Comparison of ENCODE assay signal across 1 cellular context in genomic region chr11:2728663-2729332, GRCh38.
TF ChIP-seq lines count a peak whose summit lies in the region.

No MANE protein-coding gene starts in this region.

TF ChIP-seq in HepG2, 621 proteins besides CTCF, POLR2A, EP300 and RAD21 (continued from another document and continues in another):
- TF ChIP-seq MIER2 (CRISPR knock-in tag; IDR thresholded peaks at IDR 0.05) (no peak), YEATS2 (CRISPR knock-in tag; IDR thresholded peaks at IDR 0.05; ENCODE audit: borderline replicate concordance) (peak; percentile 39; the same call in 1 of the 2 replicates), REXO4 (CRISPR knock-in tag; IDR thresholded peaks at IDR 0.05; ENCODE audit: borderline replicate concordance) (no peak), ZFYVE20 (CRISPR knock-in tag; IDR thresholded peaks at IDR 0.05; ENCODE audit: borderline replicate concordance, low read depth) (no peak), FOSL2 (CRISPR knock-in tag; IDR thresholded peaks at IDR 0.05) (peak; percentile 69), KAT2B (IDR thresholded peaks at IDR 0.05; ENCODE audit: borderline replicate concordance, low read depth, low read length) (no peak), RFXAP (CRISPR knock-in tag; IDR thresholded peaks at IDR 0.05; ENCODE audit: borderline replicate concordance) (peak; percentile 82), HMGA1 (CRISPR knock-in tag; conservative IDR thresholded peaks at IDR 0.05) (no peak), IKZF1 (IDR thresholded peaks at IDR 0.05) (no peak), ASH2L (IDR thresholded peaks at IDR 0.05; ENCODE audit: insufficient read length, low read depth, low read length) (no peak), ZNF333 (CRISPR knock-in tag; IDR thresholded peaks at IDR 0.05; ENCODE audit: borderline replicate concordance) (no peak), RBAK (CRISPR knock-in tag; IDR thresholded peaks at IDR 0.05) (peak; percentile 48; the same call in 1 of the 2 replicates), KDM4B (CRISPR knock-in tag; IDR thresholded peaks at IDR 0.05) (no peak), ZNF784 (CRISPR knock-in tag; IDR thresholded peaks at IDR 0.05; ENCODE audit: borderline replicate concordance) (peak; percentile 75; the same call in 1 of the 2 replicates), CBX1 (IDR thresholded peaks at IDR 0.05; ENCODE audit: low read depth) (no peak), ZNF274 (CRISPR knock-in tag; IDR thresholded peaks at IDR 0.05) (peak; percentile 46; the same call in 1 of the 2 replicates), AHR (CRISPR knock-in tag; IDR thresholded peaks at IDR 0.05) (peak; percentile 27; the same call in 1 of the 2 replicates), ZFP1 (CRISPR knock-in tag; IDR thresholded peaks at IDR 0.05) (no peak), ARNTL (CRISPR knock-in tag; IDR thresholded peaks at IDR 0.05) (peak; percentile 74; the same call in 1 of the 2 replicates), ZNF383 (CRISPR knock-in tag; IDR thresholded peaks at IDR 0.05; ENCODE audit: borderline replicate concordance) (no peak), MEIS2 (CRISPR knock-in tag; IDR thresholded peaks at IDR 0.05) (peak; percentile 68; the same call in 1 of the 2 replicates), MAX (IDR thresholded peaks at IDR 0.05) (no peak), ZSCAN29 (CRISPR knock-in tag; conservative IDR thresholded peaks at IDR 0.05) (no peak; the same call in 1 of the 2 replicates), IRF9 (CRISPR knock-in tag; IDR thresholded peaks at IDR 0.05; ENCODE audit: borderline replicate concordance) (no peak), BRD4 (CRISPR knock-in tag; IDR thresholded peaks at IDR 0.05) (peak; percentile 38), KLF16 (CRISPR knock-in tag; IDR thresholded peaks at IDR 0.05) (0 out of 4 replicates have a peak, but pooled peaks of 1 of the 2 experiments have one; percentile 16), ZBTB20 (CRISPR knock-in tag; IDR thresholded peaks at IDR 0.05; ENCODE audit: borderline replicate concordance, low read depth) (no peak), MYPOP (CRISPR knock-in tag; IDR thresholded peaks at IDR 0.05) (peak; percentile 69), ZMAT3 (CRISPR knock-in tag; conservative IDR thresholded peaks at IDR 0.05) (peak; percentile 74), MEF2D (CRISPR knock-in tag; IDR thresholded peaks at IDR 0.05) (0 out of 2 replicates have a peak, but pooled peaks have one; percentile 57), TBX2 (CRISPR knock-in tag; IDR thresholded peaks at IDR 0.05; ENCODE audit: borderline replicate concordance) (peak; percentile 100), ZNF224 (CRISPR knock-in tag; IDR thresholded peaks at IDR 0.05) (no peak), RBM39 (IDR thresholded peaks at IDR 0.05; ENCODE audit: low read depth, low read length, poor library complexity, severe bottlenecking) (no peak), RBM22 (optimal IDR thresholded peaks at IDR 0.05; ENCODE audit: low read length) (no peak), NCOA2 (CRISPR knock-in tag; IDR thresholded peaks at IDR 0.05) (peak; percentile 90), HIVEP1 (CRISPR knock-in tag; IDR thresholded peaks at IDR 0.05) (0 out of 2 replicates have a peak, but pooled peaks have one; percentile 10), ADNP (CRISPR knock-in tag; IDR thresholded peaks at IDR 0.05) (no peak), ZSCAN20 (CRISPR knock-in tag; IDR thresholded peaks at IDR 0.05; ENCODE audit: borderline replicate concordance) (0 out of 2 replicates have a peak, but pooled peaks have one; percentile 86), PAXIP1 (CRISPR knock-in tag; conservative IDR thresholded peaks at IDR 0.05) (peak; percentile 92), CEBPB (IDR thresholded peaks at IDR 0.05; ENCODE audit: borderline replicate concordance, low read depth, low read length) (no peak), ZNF296 (CRISPR knock-in tag; conservative IDR thresholded peaks at IDR 0.05) (peak; percentile 47), PCBP1 (IDR thresholded peaks at IDR 0.05; ENCODE audit: borderline replicate concordance, low read depth, low read length) (0 out of 2 replicates have a peak, but pooled peaks have one; percentile 18), HOMEZ (CRISPR knock-in tag; IDR thresholded peaks at IDR 0.05; ENCODE audit: low read depth) (no peak), ATF1 (CRISPR knock-in tag; IDR thresholded peaks at IDR 0.05) (no peak), NONO (IDR thresholded peaks at IDR 0.05) (no peak), NONO (CRISPR knock-in tag; conservative IDR thresholded peaks at IDR 0.05) (0 out of 2 replicates have a peak, but pooled peaks have one; percentile 59)
- TF ChIP-seq, protein P1, sequence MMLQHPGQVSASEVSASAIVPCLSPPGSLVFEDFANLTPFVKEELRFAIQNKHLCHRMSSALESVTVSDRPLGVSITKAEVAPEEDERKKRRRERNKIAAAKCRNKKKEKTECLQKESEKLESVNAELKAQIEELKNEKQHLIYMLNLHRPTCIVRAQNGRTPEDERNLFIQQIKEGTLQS (CRISPR knock-in tag; IDR thresholded peaks at IDR 0.05), result 0 out of 2 replicates have a peak, but pooled peaks have one; percentile 4
- TF ChIP-seq, protein P2, sequence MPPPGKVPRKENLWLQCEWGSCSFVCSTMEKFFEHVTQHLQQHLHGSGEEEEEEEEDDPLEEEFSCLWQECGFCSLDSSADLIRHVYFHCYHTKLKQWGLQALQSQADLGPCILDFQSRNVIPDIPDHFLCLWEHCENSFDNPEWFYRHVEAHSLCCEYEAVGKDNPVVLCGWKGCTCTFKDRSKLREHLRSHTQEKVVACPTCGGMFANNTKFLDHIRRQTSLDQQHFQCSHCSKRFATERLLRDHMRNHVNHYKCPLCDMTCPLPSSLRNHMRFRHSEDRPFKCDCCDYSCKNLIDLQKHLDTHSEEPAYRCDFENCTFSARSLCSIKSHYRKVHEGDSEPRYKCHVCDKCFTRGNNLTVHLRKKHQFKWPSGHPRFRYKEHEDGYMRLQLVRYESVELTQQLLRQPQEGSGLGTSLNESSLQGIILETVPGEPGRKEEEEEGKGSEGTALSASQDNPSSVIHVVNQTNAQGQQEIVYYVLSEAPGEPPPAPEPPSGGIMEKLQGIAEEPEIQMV (CRISPR knock-in tag; IDR thresholded peaks at IDR 0.05; ENCODE audit: low read depth), result peak; percentile 58; the same call in 1 of the 2 replicates
- TF ChIP-seq, protein P3, sequence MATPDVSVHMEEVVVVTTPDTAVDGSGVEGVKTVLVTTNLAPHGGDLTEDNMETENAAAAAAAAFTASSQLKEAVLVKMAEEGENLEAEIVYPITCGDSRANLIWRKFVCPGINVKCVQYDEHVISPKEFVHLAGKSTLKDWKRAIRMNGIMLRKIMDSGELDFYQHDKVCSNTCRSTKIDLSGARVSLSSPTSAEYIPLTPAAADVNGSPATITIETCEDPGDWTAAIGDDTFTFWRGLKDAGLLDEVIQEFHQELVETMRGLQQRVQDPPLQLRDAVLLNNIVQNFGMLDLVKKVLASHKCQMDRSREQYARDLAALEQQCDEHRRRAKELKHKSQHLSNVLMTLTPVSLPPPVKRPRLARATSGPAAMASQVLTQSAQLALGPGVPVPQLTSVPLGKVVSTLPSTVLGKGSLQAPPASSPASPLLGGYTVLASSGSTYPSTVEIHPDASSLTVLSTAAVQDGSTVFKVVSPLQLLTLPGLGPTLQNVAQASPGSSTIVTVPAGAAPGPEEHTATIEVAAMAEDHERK (CRISPR knock-in tag; IDR thresholded peaks at IDR 0.05; ENCODE audit: low read depth), result no peak
- TF ChIP-seq, protein P4, sequence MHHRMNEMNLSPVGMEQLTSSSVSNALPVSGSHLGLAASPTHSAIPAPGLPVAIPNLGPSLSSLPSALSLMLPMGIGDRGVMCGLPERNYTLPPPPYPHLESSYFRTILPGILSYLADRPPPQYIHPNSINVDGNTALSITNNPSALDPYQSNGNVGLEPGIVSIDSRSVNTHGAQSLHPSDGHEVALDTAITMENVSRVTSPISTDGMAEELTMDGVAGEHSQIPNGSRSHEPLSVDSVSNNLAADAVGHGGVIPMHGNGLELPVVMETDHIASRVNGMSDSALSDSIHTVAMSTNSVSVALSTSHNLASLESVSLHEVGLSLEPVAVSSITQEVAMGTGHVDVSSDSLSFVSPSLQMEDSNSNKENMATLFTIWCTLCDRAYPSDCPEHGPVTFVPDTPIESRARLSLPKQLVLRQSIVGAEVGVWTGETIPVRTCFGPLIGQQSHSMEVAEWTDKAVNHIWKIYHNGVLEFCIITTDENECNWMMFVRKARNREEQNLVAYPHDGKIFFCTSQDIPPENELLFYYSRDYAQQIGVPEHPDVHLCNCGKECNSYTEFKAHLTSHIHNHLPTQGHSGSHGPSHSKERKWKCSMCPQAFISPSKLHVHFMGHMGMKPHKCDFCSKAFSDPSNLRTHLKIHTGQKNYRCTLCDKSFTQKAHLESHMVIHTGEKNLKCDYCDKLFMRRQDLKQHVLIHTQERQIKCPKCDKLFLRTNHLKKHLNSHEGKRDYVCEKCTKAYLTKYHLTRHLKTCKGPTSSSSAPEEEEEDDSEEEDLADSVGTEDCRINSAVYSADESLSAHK (CRISPR knock-in tag; IDR thresholded peaks at IDR 0.05; ENCODE audit: borderline replicate concordance), result no peak
- TF ChIP-seq, protein P5, sequence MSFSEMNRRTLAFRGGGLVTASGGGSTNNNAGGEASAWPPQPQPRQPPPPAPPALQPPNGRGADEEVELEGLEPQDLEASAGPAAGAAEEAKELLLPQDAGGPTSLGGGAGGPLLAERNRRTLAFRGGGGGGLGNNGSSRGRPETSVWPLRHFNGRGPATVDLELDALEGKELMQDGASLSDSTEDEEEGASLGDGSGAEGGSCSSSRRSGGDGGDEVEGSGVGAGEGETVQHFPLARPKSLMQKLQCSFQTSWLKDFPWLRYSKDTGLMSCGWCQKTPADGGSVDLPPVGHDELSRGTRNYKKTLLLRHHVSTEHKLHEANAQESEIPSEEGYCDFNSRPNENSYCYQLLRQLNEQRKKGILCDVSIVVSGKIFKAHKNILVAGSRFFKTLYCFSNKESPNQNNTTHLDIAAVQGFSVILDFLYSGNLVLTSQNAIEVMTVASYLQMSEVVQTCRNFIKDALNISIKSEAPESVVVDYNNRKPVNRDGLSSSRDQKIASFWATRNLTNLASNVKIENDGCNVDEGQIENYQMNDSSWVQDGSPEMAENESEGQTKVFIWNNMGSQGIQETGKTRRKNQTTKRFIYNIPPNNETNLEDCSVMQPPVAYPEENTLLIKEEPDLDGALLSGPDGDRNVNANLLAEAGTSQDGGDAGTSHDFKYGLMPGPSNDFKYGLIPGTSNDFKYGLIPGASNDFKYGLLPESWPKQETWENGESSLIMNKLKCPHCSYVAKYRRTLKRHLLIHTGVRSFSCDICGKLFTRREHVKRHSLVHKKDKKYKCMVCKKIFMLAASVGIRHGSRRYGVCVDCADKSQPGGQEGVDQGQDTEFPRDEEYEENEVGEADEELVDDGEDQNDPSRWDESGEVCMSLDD (CRISPR knock-in tag; IDR thresholded peaks at IDR 0.05; ENCODE audit: borderline replicate concordance), result no peak; the same call in 1 of the 2 replicates
